Comparison of ENCODE assay signal across 8 cellular contexts in the genomic region with DNA sequence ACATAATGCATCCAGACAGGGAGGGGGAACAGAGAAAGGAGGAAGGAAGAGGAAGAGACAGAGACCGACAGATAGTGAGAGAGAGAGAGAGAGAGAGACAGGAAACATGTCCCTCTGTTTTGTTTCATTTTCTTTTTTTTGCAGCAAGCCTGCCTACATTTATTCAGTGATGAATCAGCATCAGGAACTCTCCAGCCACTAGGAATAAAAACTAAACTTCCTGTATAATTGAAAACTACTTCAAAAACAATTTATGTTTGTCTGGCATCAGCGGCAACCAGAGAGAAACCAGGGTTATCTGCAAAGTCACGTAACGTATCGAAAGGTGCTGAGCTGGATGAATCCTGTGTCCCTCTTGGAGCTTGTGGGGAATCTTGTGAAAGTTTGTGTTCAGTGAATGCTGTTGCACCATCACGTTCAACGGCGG.
DNase-seq lines count a peak whose midpoint lies in the region; ATAC-seq and TF ChIP-seq lines count a peak whose summit lies in the region.

No MANE protein-coding gene starts in this region.

- no peaks in the 10 kb centered on the region for H3K9me3 Mint-ChIP-seq in CD14-positive monocyte
- no peaks in the 10 kb centered on the region for H3K9me3 Mint-ChIP-seq in stimulated activated effector memory CD8-positive, alpha-beta T cell treated with anti-CD3 and anti-CD28 coated beads, Interleukin-12 subunit alpha, Interleukin-12 subunit beta, amount 100 ng/mL, for 72 hours

- H3K27ac Mint-ChIP-seq in CD14-positive monocyte: peak overlapping the region in 6 of 7 donors; percentile 1 to 88 (median 62)
- H3K27ac Mint-ChIP-seq in stimulated activated effector memory CD8-positive, alpha-beta T cell treated with anti-CD3 and anti-CD28 coated beads, Interleukin-12 subunit alpha, Interleukin-12 subunit beta, amount 100 ng/mL, for 72 hours: peak overlapping the region; percentile 75

- H3K36me3 Mint-ChIP-seq in CD14-positive monocyte: no peaks in the 10 kb centered on the region
- no peaks in the 10 kb centered on the region for H3K36me3 Mint-ChIP-seq in stimulated activated effector memory CD8-positive, alpha-beta T cell treated with anti-CD3 and anti-CD28 coated beads, Interleukin-12 subunit alpha, Interleukin-12 subunit beta, amount 100 ng/mL, for 72 hours

- intact Hi-C loops in CD14-positive monocyte (cut with micrococcal nuclease): no loop called here

- peaks cover 1 to 3% (median 1%) of the 10 kb centered on the region in 3 donors for H3K27me3 Mint-ChIP-seq in CD14-positive monocyte (ENCODE audit: low read depth in 3 of 3)

- peaks cover 31% of the 10 kb centered on the region for H3K4me1 Mint-ChIP-seq in CD14-positive monocyte
- H3K4me1 Mint-ChIP-seq in stimulated activated effector memory CD8-positive, alpha-beta T cell treated with anti-CD3 and anti-CD28 coated beads, Interleukin-12 subunit alpha, Interleukin-12 subunit beta, amount 100 ng/mL, for 72 hours: peaks cover 7% of the 10 kb centered on the region

- H3K4me3 Mint-ChIP-seq in CD14-positive monocyte: peak overlapping the region; percentile 82 to 92
- peak overlapping the region; percentile 68 for H3K4me3 Mint-ChIP-seq in stimulated activated effector memory CD8-positive, alpha-beta T cell treated with anti-CD3 and anti-CD28 coated beads, Interleukin-12 subunit alpha, Interleukin-12 subunit beta, amount 100 ng/mL, for 72 hours

- no peak for DNase-seq in CD14-positive monocyte (ENCODE audit: low spot score)
- peak; percentile 10 for DNase-seq in RKO (ENCODE audit: low spot score)
- peak; percentile 21 for DNase-seq in fibroblast of gingiva (ENCODE audit: low read depth)
- no peak for DNase-seq in stimulated activated effector memory CD8-positive, alpha-beta T cell treated with anti-CD3 and anti-CD28 coated beads, Interleukin-12 subunit alpha, Interleukin-12 subunit beta, amount 100 ng/mL, for 72 hours (ENCODE audit: low spot score in 2 of 2)
- no peak for DNase-seq in kidney glomerular epithelial cell (lab: John Stamatoyannopoulos, UW)
- DNase-seq in NCI-H446 treated with DMSO at 0.1 percent for 48 hours (lab: John Stamatoyannopoulos, UW): no peak
- DNase-seq in NCI-H146 (lab: John Stamatoyannopoulos, UW): no peak

- no peak for TF ChIP-seq CTCF in CD14-positive monocyte (IDR thresholded peaks at IDR 0.05)

- peak; percentile 74 for ATAC-seq in GM21619 (IDR thresholded peaks at IDR 0.05; ENCODE audit: unreplicated experiment)
- no peak for ATAC-seq in stimulated activated effector memory CD8-positive, alpha-beta T cell treated with anti-CD3 and anti-CD28 coated beads, Interleukin-12 subunit alpha, Interleukin-12 subunit beta, amount 100 ng/mL, for 72 hours

Comparison
In these comparisons a context has a peak if more than half of its experiments do, and no peak if none do; other contexts are left out.
1. DNase-seq: peak in RKO (single experiment) and fibroblast of gingiva (single experiment); none in CD14-positive monocyte (single experiment), stimulated activated effector memory CD8-positive, alpha-beta T cell treated with anti-CD3 and anti-CD28 coated beads, Interleukin-12 subunit alpha, Interleukin-12 subunit beta, amount 100 ng/mL, for 72 hours (0 of 2), kidney glomerular epithelial cell (single experiment), NCI-H446 treated with DMSO at 0.1 percent for 48 hours (single experiment) and NCI-H146 (single experiment).